3 cellular contexts compared by ENCODE assay signal in the genomic region with DNA sequence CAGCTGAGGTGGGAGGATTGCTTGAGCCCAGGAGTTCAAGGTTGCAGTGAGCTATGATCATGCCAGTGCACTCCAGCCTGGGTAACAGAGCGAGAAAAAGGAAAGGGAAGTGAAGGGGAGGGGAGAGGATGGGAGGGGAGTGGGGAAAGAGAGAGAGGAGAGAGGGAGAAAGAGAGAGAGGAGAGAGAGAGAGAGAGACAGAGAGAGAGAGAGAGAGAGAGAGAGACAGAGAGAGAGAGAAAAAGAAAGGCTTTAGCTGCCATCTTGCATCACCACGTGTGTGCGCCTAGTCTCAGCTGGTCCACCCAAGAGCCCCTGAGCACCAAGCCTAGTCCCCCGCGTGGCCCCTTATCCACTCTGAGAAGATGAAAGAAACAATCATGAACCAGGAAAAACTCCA.
TF ChIP-seq lines count a peak whose summit lies in the region.

No MANE protein-coding gene starts in this region.

TF ChIP-seq in GM23338, 12 proteins besides CTCF, POLR2A, EP300 and RAD21 (continued from another document and continues in another):
- TF ChIP-seq, protein P1, sequence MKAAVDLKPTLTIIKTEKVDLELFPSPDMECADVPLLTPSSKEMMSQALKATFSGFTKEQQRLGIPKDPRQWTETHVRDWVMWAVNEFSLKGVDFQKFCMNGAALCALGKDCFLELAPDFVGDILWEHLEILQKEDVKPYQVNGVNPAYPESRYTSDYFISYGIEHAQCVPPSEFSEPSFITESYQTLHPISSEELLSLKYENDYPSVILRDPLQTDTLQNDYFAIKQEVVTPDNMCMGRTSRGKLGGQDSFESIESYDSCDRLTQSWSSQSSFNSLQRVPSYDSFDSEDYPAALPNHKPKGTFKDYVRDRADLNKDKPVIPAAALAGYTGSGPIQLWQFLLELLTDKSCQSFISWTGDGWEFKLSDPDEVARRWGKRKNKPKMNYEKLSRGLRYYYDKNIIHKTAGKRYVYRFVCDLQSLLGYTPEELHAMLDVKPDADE (IDR thresholded peaks at IDR 0.05), result no peak
- TF ChIP-seq ZNF331 (CRISPR knock-in tag; IDR thresholded peaks at IDR 0.05; ENCODE audit: low read depth) (no peak), ZNF462 (CRISPR knock-in tag; IDR thresholded peaks at IDR 0.05) (no peak)

TF ChIP-seq in H1, 55 proteins besides CTCF, POLR2A, EP300 and RAD21 (continued from another document):
- no peak for TF ChIP-seq MAFK (IDR thresholded peaks at IDR 0.05; ENCODE audit: low read depth, low read length)

TF ChIP-seq in WTC11, 78 proteins besides CTCF, POLR2A, EP300 and RAD21:
- no peak for TF ChIP-seq ATF6 (CRISPR knock-in tag; IDR thresholded peaks at IDR 0.05)
- no peak for TF ChIP-seq ZNF121 (CRISPR knock-in tag; IDR thresholded peaks at IDR 0.05)
- TF ChIP-seq ZNF317 (CRISPR knock-in tag; IDR thresholded peaks at IDR 0.05; ENCODE audit: borderline replicate concordance, low read depth), result no peak
- no peak for TF ChIP-seq TCF7 (CRISPR knock-in tag; IDR thresholded peaks at IDR 0.05; ENCODE audit: low read depth)
